8 cellular contexts compared by ENCODE assay signal in the genomic region with DNA sequence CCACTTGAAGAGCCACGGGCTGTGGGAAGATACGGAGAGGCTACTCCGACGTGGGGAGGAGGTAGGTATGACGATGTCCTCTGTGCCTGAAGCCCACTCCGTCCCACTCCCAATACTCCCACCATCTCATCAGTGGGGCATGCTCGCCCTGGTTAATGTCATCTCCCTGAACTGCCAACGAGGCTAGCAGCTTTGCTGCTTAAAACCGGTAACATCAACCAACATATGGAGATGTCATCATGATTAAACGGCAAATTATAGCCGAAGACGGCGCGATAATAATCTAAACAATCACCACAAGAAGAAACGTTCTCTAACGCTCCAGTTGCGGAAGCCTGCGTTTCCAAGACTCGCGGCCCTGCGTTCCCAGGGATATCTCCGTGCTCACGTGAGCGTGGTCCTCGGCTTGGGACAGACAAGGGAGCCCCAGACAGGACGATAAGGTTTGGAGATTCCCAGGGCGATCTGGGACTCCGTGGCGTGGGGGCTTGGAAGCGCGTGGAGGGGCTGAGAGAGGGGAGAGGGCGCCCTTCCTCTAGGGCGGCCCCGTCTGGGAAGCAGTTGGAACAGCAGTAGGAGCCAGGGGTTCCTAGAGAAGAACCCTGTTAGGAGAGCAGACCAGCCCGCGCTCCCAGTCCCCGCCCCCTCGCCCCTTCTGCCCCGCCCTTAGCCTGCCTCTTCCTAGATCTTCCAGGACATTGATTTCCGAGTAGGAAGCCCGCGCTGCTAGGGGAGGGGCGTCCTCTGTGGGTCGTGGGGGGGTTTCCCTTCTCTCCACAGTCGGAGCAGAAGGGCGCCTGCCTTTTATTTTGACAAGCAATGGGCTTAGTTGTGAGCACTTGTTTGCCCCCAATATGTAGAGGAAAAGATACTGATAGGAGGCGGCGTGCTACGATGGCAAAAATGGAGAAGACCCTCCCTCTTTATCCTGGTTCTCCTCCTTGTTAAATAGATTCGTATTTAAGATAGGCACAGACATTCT. TPM values are rescaled to one million over a fixed set of nuclear protein-coding genes. Genes with fewer than 3 reads are reported as not detected.
DNase-seq lines count a peak whose midpoint lies in the region; ATAC-seq, FAIRE-seq and TF ChIP-seq lines count a peak whose summit lies in the region.

No MANE protein-coding gene starts in this region.

- POLR2A ChIA-PET in GM12878 (lab: Charles Lee), result no interaction called here

- H3K79me2 ChIP-seq in GM12878 (ENCODE audit: control insufficient read depth, insufficient read depth, low read length), result no peaks in the 10 kb centered on the region

- H3K9me3 ChIP-seq in GM12878 (replicated peaks; ENCODE audit: control insufficient read depth, insufficient read depth, low read length) (peaks cover 14% of the 10 kb centered on the region; the same call in 2 of the 3 replicates), iPS-20b (ENCODE audit: insufficient read depth, low read depth, low read length) (peaks cover 4% of the 10 kb centered on the region; the same call in 1 of the 2 replicates)

- BruUV-seq in GM12878 (replicated peaks; lab: Mats Ljungman, UMichigan), result no TSS peak

- no peaks in the 10 kb centered on the region for H4K20me1 ChIP-seq in GM12878 (ENCODE audit: control insufficient read depth, insufficient read depth)

- H3K4me1 ChIP-seq in GM12878 (ENCODE audit: control insufficient read depth, insufficient read depth, low read length) (no peaks in the 10 kb centered on the region; the same call in 1 of the 2 replicates), iPS-20b (ENCODE audit: insufficient read depth, low read length) (peaks cover 11% of the 10 kb centered on the region; the same call in 1 of the 2 replicates)

- RAD21 ChIA-PET in GM12878 (lab: Charles Lee; ENCODE audit: unreplicated experiment), result no interaction called here

- in situ Hi-C loops in GM12878 (cut with MboI), result no loop called here

- H3K27me3 ChIP-seq in GM12878 (replicated peaks in 1 of 2; ENCODE audit: control insufficient read depth in 2 of 2, insufficient read depth in 2 of 2, low read length in 1 of 2) (peaks cover 17 to 45% of the 10 kb centered on the region in 2 experiments), iPS-20b (ENCODE audit: insufficient read depth, low read length) (peaks cover 100% of the 10 kb centered on the region)

- no peak for TF ChIP-seq EP300 in GM12878 (IDR thresholded peaks at IDR 0.05; ENCODE audit: borderline replicate concordance in 1 of 2, control insufficient read depth in 1 of 2, low read depth in 2 of 2, low read length in 2 of 2)

- SMC1A ChIA-PET in GM12878 (lab: Charles Lee; ENCODE audit: uncharacterized antibody, unreplicated experiment), result no interaction called here

- H3K27ac ChIP-seq in GM12878 (ENCODE audit: control insufficient read depth, insufficient read depth) (no peak overlapping the region), iPS-20b (ENCODE audit: low read length) (no peak overlapping the region), skin epidermis (peak overlapping the region in 17 of 21 experiments; percentile 13 to 86 (median 67))

- H3K9ac ChIP-seq in GM12878 (ENCODE audit: control insufficient read depth, insufficient read depth, low read length) (peak overlapping the region; percentile 4; the same call in 1 of the 2 replicates), iPS-20b (ENCODE audit: low read depth, low read length) (no peak overlapping the region)

- CTCF ChIA-PET in GM12878 (lab: Yijun Ruan, JAX), result no interaction called here

- no peak for TF ChIP-seq CTCF in GM12878 (IDR thresholded peaks at IDR 0.05 in 2 of 3, conservative IDR thresholded peaks at IDR 0.05 in 1 of 3; ENCODE audit: control insufficient read depth in 2 of 3, extremely low read depth in 1 of 3, insufficient read depth in 1 of 3, low read depth in 3 of 3, low read length in 3 of 3)

- ATAC-seq in GM12878, result peak; percentile 29
- ATAC-seq in HG03469 (IDR thresholded peaks at IDR 0.05; ENCODE audit: unreplicated experiment), result no peak
- ATAC-seq in GM19397 (IDR thresholded peaks at IDR 0.05; ENCODE audit: unreplicated experiment), result no peak

- TF ChIP-seq POLR2A in GM12878 (IDR thresholded peaks at IDR 0.05; ENCODE audit: low read depth, low read length), result no peak

- H3K36me3 ChIP-seq in GM12878 (ENCODE audit: control insufficient read depth in 2 of 2, insufficient read depth in 2 of 2, low read length in 1 of 2) (no peaks in the 10 kb centered on the region), iPS-20b (ENCODE audit: insufficient read depth, low read depth, low read length) (no peaks in the 10 kb centered on the region)

- 33% methylated on average over 42 of the region's 50 CpGs for WGBS in GM12878 (ENCODE audit: insufficient coverage, insufficient replicate concordance, low lambda C conversion rate, missing lambda C conversion rate)

- H3K4me3 ChIP-seq in GM12878 (peak overlapping the region; percentile 91), iPS-20b (ENCODE audit: low read length) (peak overlapping the region; percentile 73), skin epidermis (peak overlapping the region; percentile 48 to 64 (median 55))

- FAIRE-seq in GM12878 (lab: Jason Lieb, UNC), result no peak

- intact Hi-C loops in GM12878 (cut with micrococcal nuclease; ENCODE audit: unreplicated experiment), result no loop called here

- DNase-seq in NCI-H1436 (lab: John Stamatoyannopoulos, UW) (peak; percentile 48), NCI-H1436 treated with DMSO at 0.1 percent for 48 hours (lab: John Stamatoyannopoulos, UW) (no peak), NCI-H524 treated with DMSO at 0.1 percent for 48 hours (lab: John Stamatoyannopoulos, UW) (peak; percentile 57), GM12878 (ENCODE audit: low read depth, low spot score) (no peak)

- TF ChIP-seq RAD21 in GM12878 (IDR thresholded peaks at IDR 0.05; ENCODE audit: insufficient read depth, low read depth, low read length), result no peak

- peak overlapping the region; percentile 80 for H2AFZ ChIP-seq in GM12878 (ENCODE audit: control insufficient read depth, low read depth, low read length)

- H3K4me2 ChIP-seq in GM12878 (ENCODE audit: control insufficient read depth, insufficient read depth), result peak overlapping the region; percentile 99

TF ChIP-seq in GM12878, 131 proteins besides CTCF, POLR2A, EP300 and RAD21:
- peak in 1 of 2 experiments; percentile 39; a peak in 2 of 4 replicates for TF ChIP-seq BHLHE40 (IDR thresholded peaks at IDR 0.05; ENCODE audit: borderline replicate concordance in 1 of 2, low read depth in 2 of 2, low read length in 1 of 2)
- TF ChIP-seq FOXK2 (IDR thresholded peaks at IDR 0.05), result no peak
- no peak for TF ChIP-seq MEF2B (IDR thresholded peaks at IDR 0.05; ENCODE audit: partially characterized antibody, poor library complexity, severe bottlenecking)
- TF ChIP-seq, protein P1, sequence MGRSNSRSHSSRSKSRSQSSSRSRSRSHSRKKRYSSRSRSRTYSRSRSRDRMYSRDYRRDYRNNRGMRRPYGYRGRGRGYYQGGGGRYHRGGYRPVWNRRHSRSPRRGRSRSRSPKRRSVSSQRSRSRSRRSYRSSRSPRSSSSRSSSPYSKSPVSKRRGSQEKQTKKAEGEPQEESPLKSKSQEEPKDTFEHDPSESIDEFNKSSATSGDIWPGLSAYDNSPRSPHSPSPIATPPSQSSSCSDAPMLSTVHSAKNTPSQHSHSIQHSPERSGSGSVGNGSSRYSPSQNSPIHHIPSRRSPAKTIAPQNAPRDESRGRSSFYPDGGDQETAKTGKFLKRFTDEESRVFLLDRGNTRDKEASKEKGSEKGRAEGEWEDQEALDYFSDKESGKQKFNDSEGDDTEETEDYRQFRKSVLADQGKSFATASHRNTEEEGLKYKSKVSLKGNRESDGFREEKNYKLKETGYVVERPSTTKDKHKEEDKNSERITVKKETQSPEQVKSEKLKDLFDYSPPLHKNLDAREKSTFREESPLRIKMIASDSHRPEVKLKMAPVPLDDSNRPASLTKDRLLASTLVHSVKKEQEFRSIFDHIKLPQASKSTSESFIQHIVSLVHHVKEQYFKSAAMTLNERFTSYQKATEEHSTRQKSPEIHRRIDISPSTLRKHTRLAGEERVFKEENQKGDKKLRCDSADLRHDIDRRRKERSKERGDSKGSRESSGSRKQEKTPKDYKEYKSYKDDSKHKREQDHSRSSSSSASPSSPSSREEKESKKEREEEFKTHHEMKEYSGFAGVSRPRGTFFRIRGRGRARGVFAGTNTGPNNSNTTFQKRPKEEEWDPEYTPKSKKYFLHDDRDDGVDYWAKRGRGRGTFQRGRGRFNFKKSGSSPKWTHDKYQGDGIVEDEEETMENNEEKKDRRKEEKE (IDR thresholded peaks at IDR 0.05), result no peak
- TF ChIP-seq IKZF2 (IDR thresholded peaks at IDR 0.05), result no peak
- no peak for TF ChIP-seq NFIC (IDR thresholded peaks at IDR 0.05; ENCODE audit: low read depth, low read length)
- no peak for TF ChIP-seq CBX5 (IDR thresholded peaks at IDR 0.05; ENCODE audit: low read depth)

RNA-seq across cellular contexts. Expression of a gene that starts 10.7 kb away (rescaled TPM):
- total RNA-seq in GM12878 (2013; cell fraction: nucleolus; rRNA removed), result 2.2 and 3.2 TPM in 2 replicates
- total RNA-seq in GM12878 (2014; rRNA removed), result 0.11 and 0.17 TPM in 2 replicates
- total RNA-seq in GM12878 (2014; rRNA removed; fragmentation: Illumina TruSeq; extraction: Trizol), result 0.13 and 0.18 TPM in 2 replicates
- 0.13 and 0.37 TPM in 2 replicates for total RNA-seq in GM12878 (2021)
- polyA plus RNA-seq in GM12878 (2011; ENCODE audit: low read depth), result 1.2 TPM
- 22.6 and 25.9 TPM in 2 replicates for polyA plus RNA-seq in GM12878 (2011; rRNA removed)
- polyA plus RNA-seq in GM12878 (2011; cell fraction: cytosol; rRNA removed), result 16.2 TPM in 2 replicates
- 9.7 and 9.8 TPM in 2 replicates for polyA plus RNA-seq in GM12878 (2011; cell fraction: nucleus; rRNA removed)
- 3.3 and 5.1 TPM in 2 replicates for polyA plus RNA-seq in GM12878 (2012)
- 0.25 TPM in 1 of 2 replicates, not detected in the other for polyA plus RNA-seq in GM12878 (2014; fragmentation: Illumina TruSeq; extraction: Trizol)
- polyA plus RNA-seq in GM12878 (2014; fragmentation: Nextera tagmentation; extraction: Ambion mirVana), result under 1 TPM; 0.15 to 0.23 TPM
- polyA plus RNA-seq in GM12878 (2014; rRNA removed), result 0.16 and 0.26 TPM in 2 replicates
- under 1 TPM in 1 of 2 experiments, not detected in 1; 0.24 TPM for polyA plus RNA-seq in GM12878 (2016; fragmentation: Nextera tagmentation; extraction: Ambion mirVana)
- polyA minus RNA-seq in GM12878 (2011; rRNA and poly(A)+ RNA removed), result 9.9 and 10.5 TPM in 2 replicates
- polyA minus RNA-seq in GM12878 (2011; cell fraction: cytosol; rRNA and poly(A)+ RNA removed), result 4.3 and 4.7 TPM in 2 replicates
- 1.2 and 1.5 TPM in 2 replicates for polyA minus RNA-seq in GM12878 (2011; cell fraction: nucleus; rRNA and poly(A)+ RNA removed)

Comparison
In these comparisons a context has a peak if more than half of its experiments do, and no peak if none do; other contexts are left out.
1. DNase-seq: peak in NCI-H1436 (single experiment) and NCI-H524 treated with DMSO at 0.1 percent for 48 hours (single experiment); none in NCI-H1436 treated with DMSO at 0.1 percent for 48 hours (single experiment) and GM12878 (single experiment).
2. H3K27ac ChIP-seq: peak in skin epidermis (17 of 21); none in GM12878 (single experiment) and iPS-20b (single experiment).
3. Peak in every context shown above with its lines, with median percentiles within 50 percentile points of each other: H3K4me3 ChIP-seq.